ENCODE assay signal across 9 cellular contexts in genomic region chr11:128494418-128495332, GRCh38.
DNase-seq lines count a peak whose midpoint lies in the region; ATAC-seq, FAIRE-seq and TF ChIP-seq lines count a peak whose summit lies in the region.
"Had no signal": no experiment of that assay in that cellular context is flagged by ENCODE, and none has a peak within 500 bp of the region (broad histone marks: within the 10 kb centered on the region; RNA-seq: fewer than 3 reads in every experiment).

No MANE protein-coding gene starts in this region.

- FAIRE-seq in GM18507 (lab: Jason Lieb, UNC) = peak; percentile 55
- FAIRE-seq: HTR-8/SVneo had no signal

- no peak overlapping the region for H3K4me2 ChIP-seq in MM.1S (ENCODE audit: low read depth, low read length)

- H3K36me3 Mint-ChIP-seq in central memory CD8-positive, alpha-beta T cell (ENCODE audit: insufficient read depth) = peaks cover 81% of the 10 kb centered on the region

- no peaks in the 10 kb centered on the region for H4K20me1 ChIP-seq in MM.1S (ENCODE audit: insufficient read depth, low read length)

- H3K9me3 ChIP-seq in MM.1S (replicated peaks; ENCODE audit: insufficient read depth, low read length) = no peaks in the 10 kb centered on the region

- no peaks in the 10 kb centered on the region for H3F3A ChIP-seq in MM.1S (ENCODE audit: insufficient read depth, low read length)

- H3K9me3 Mint-ChIP-seq in central memory CD8-positive, alpha-beta T cell = no peaks in the 10 kb centered on the region

- H2AFZ ChIP-seq in MM.1S (ENCODE audit: low read length) = no peak overlapping the region

- H3K79me2 ChIP-seq in MM.1S (ENCODE audit: low read length) = peaks cover 78% of the 10 kb centered on the region

- peaks cover 40% of the 10 kb centered on the region for H3K4me1 ChIP-seq in MM.1S (ENCODE audit: low read length)

- no peak for ATAC-seq in central memory CD8-positive, alpha-beta T cell (replicated peaks; ENCODE audit: extremely low read depth, poor library complexity, severe bottlenecking)
- no peak for ATAC-seq in GM21619 (IDR thresholded peaks at IDR 0.05; ENCODE audit: unreplicated experiment)

- H3K4me3 ChIP-seq in MM.1S (ENCODE audit: low read length) = no peak overlapping the region

- TF ChIP-seq CTCF in MM.1S (IDR thresholded peaks at IDR 0.05; ENCODE audit: low read length) = no peak

- peaks cover 93% of the 10 kb centered on the region for H3K4me1 Mint-ChIP-seq in central memory CD8-positive, alpha-beta T cell

- H3K9ac ChIP-seq in MM.1S (ENCODE audit: low read length) = no peak overlapping the region

- no peak for DNase-seq in GM18507 (ENCODE audit: extremely low spot score, insufficient read length, low read depth)
- peak; percentile 11 for DNase-seq in MM.1S
- DNase-seq in central memory CD8-positive, alpha-beta T cell (ENCODE audit: low spot score in 2 of 2) = no peak
- peak; percentile 36 for DNase-seq in stimulated activated CD8-positive, alpha-beta memory T cell treated with anti-CD3 and anti-CD28 coated beads, Interleukin-4, amount 100 ng/mL, for 48 hours
- DNase-seq in AG08396 (ENCODE audit: low spot score) = no peak
- no peak for DNase-seq in stimulated activated CD4-positive, alpha-beta T cell treated with anti-CD3 and anti-CD28 coated beads, Interleukin-4, amount 100 ng/mL, for 4 hours
- DNase-seq: cerebellar nuclear complex had no signal

- no peaks in the 10 kb centered on the region for H3K27me3 Mint-ChIP-seq in central memory CD8-positive, alpha-beta T cell

- H3K9me2 ChIP-seq in MM.1S (replicated peaks; ENCODE audit: insufficient read depth, low read length) = no peaks in the 10 kb centered on the region

- H3K4me3 Mint-ChIP-seq in central memory CD8-positive, alpha-beta T cell = peak overlapping the region; percentile 98

- no peak overlapping the region for H3K27ac ChIP-seq in MM.1S (ENCODE audit: low read length)

- H3K36me3 ChIP-seq in MM.1S (replicated peaks; ENCODE audit: insufficient read depth, low read length) = no peaks in the 10 kb centered on the region

- peak overlapping the region; percentile 90 for H3K27ac Mint-ChIP-seq in central memory CD8-positive, alpha-beta T cell (ENCODE audit: low read depth)

- no peaks in the 10 kb centered on the region for H3K27me3 ChIP-seq in MM.1S (replicated peaks; ENCODE audit: insufficient read depth, low read length)

Comparison
In these comparisons a context has a peak if more than half of its experiments do, and no peak if none do; other contexts are left out.
1. DNase-seq: peak in MM.1S (single experiment) and stimulated activated CD8-positive, alpha-beta memory T cell treated with anti-CD3 and anti-CD28 coated beads, Interleukin-4, amount 100 ng/mL, for 48 hours (single experiment); none in GM18507 (single experiment), central memory CD8-positive, alpha-beta T cell (0 of 2), AG08396 (single experiment) and stimulated activated CD4-positive, alpha-beta T cell treated with anti-CD3 and anti-CD28 coated beads, Interleukin-4, amount 100 ng/mL, for 4 hours (0 of 2).